ENCODE assay signal across 8 cellular contexts in genomic region chr12:120301962-120302815, GRCh38. TPM values are rescaled to one million over a fixed set of nuclear protein-coding genes. Genes with fewer than 3 reads are reported as not detected.
DNase-seq lines count a peak whose midpoint lies in the region; ATAC-seq and TF ChIP-seq lines count a peak whose summit lies in the region.

SIRT4 (plus strand) TSS chr12:120302321; CDS start chr12:120303562, 1,241 bp downstream.

- H3K27ac ChIP-seq in heart left ventricle = peak within 1 kb of the TSS in 11 of 12 donors; percentile 65 to 91 (median 82)
- peak within 1 kb of the TSS; percentile 89 for H3K27ac ChIP-seq in upper lobe of right lung

- DNase-seq in GM12865 (ENCODE audit: low read depth) = peak; percentile 95
- DNase-seq in NCI-H1105 (lab: John Stamatoyannopoulos, UW) = peak; percentile 90
- DNase-seq in SKM-1 treated with dmso at 0.1 percent for 144 hours (lab: John Stamatoyannopoulos, UW; ENCODE audit: unreplicated experiment) = peak; percentile 50
- DNase-seq in adipocyte (ENCODE audit: low read depth) = peak; percentile 98
- peak; percentile 88 to 95 (median 91) for DNase-seq in heart left ventricle
- DNase-seq in posterior cingulate gyrus = peak; percentile 74 to 97 (median 88)
- DNase-seq in upper lobe of right lung = peak; percentile 89

- H3K36me3 ChIP-seq in adipocyte (ENCODE audit: control insufficient read depth, insufficient read depth, low read length, severe bottlenecking) (no peaks in the 10 kb centered on the region), heart left ventricle (no peaks in the 10 kb centered on the region), upper lobe of right lung (no peaks in the 10 kb centered on the region)

- TF ChIP-seq POLR2A in heart left ventricle (IDR thresholded peaks at IDR 0.05) = peak in 1 of 2 donors; percentile 46

- H3K4me3 ChIP-seq in GM12865 (ENCODE audit: low read depth, low read length) (peak within 1 kb of the TSS; percentile 90), adipocyte (ENCODE audit: low read length) (peak within 1 kb of the TSS; percentile 90), heart left ventricle (peak within 1 kb of the TSS; percentile 38 to 85 (median 71)), upper lobe of right lung (peak within 1 kb of the TSS; percentile 86)

- ATAC-seq in HG02642 (IDR thresholded peaks at IDR 0.05; ENCODE audit: poor library complexity, unreplicated experiment) (peak; percentile 97), heart left ventricle (peak; percentile 93 to 98 (median 97)), upper lobe of right lung (peak; percentile 99)

- intact Hi-C loops in heart left ventricle (cut with DNase I) (loop anchor here in 1 of 10 donors (1.0 kb wide), 1 partner anchor 15 kb away; no protein-coding TSS in a partner anchor), posterior cingulate gyrus (cut with DNase I) (no loop called here), upper lobe of right lung (cut with DNase I) (no loop called here)

- WGBS in heart left ventricle, 4 donors = 7 to 11% (median 10%) methylated on average over 31 of the region's 31 CpGs

- H3K9me3 ChIP-seq in adipocyte (ENCODE audit: control insufficient read depth, low read length) = no peaks in the 10 kb centered on the region
- H3K9me3 ChIP-seq in heart left ventricle = no peaks in the 10 kb centered on the region
- H3K9me3 ChIP-seq in upper lobe of right lung = no peaks in the 10 kb centered on the region

- H3K4me1 ChIP-seq in adipocyte (ENCODE audit: control insufficient read depth, insufficient read depth, low read length) (peaks cover 2% of the 10 kb centered on the region), heart left ventricle (peaks cover 0 to 11% (median 0%) of the 10 kb centered on the region in 12 donors), upper lobe of right lung (no peaks in the 10 kb centered on the region)

- H3K9ac ChIP-seq in adipocyte (ENCODE audit: low read length) = peak within 1 kb of the TSS; percentile 94

- H3K27me3 ChIP-seq in adipocyte (replicated peaks; ENCODE audit: control insufficient read depth, insufficient read depth, low read length) = no peaks in the 10 kb centered on the region
- H3K27me3 ChIP-seq in heart left ventricle = no peaks in the 10 kb centered on the region
- no peaks in the 10 kb centered on the region for H3K27me3 ChIP-seq in upper lobe of right lung

- peak; percentile 72 for TF ChIP-seq CTCF in GM12865 (IDR thresholded peaks at IDR 0.05; ENCODE audit: insufficient read depth, low read depth, low read length, missing control alignments)
- peak; percentile 67 to 97 (median 82) for TF ChIP-seq CTCF in heart left ventricle (IDR thresholded peaks at IDR 0.05)
- peak; percentile 73 for TF ChIP-seq CTCF in upper lobe of right lung (IDR thresholded peaks at IDR 0.05)

RNA-seq across cellular contexts. Expression of gene SIRT4, which starts in this region (rescaled TPM):
- total RNA-seq in heart left ventricle (10 to 100 TPM in 1 of 9 donors, 1 to 10 TPM in 8; 3.2 to 10.6 (median 4.7) TPM), upper lobe of right lung (2.4 TPM)
- polyA plus RNA-seq in heart left ventricle = 1 to 10 TPM; 3.0 to 7.4 TPM

Comparison
In these comparisons a context has a peak if more than half of its experiments do, and no peak if none do; other contexts are left out.
1. Peak in every context shown above with its lines: DNase-seq, ATAC-seq, H3K4me3 ChIP-seq and H3K27ac ChIP-seq.